ENCODE assay signal across 1 cellular context in genomic region chr6:118894425-118895240, GRCh38.
TF ChIP-seq lines count a peak whose summit lies in the region.

No MANE protein-coding gene starts in this region.

TF ChIP-seq in HepG2, 621 proteins besides CTCF, POLR2A, EP300 and RAD21 (continued from another document and continues in another):
- TF ChIP-seq EEA1 (CRISPR knock-in tag; IDR thresholded peaks at IDR 0.05; ENCODE audit: borderline replicate concordance) (peak; percentile 91), FOSL2 (CRISPR knock-in tag; IDR thresholded peaks at IDR 0.05) (no peak), ZNF747 (CRISPR knock-in tag; IDR thresholded peaks at IDR 0.05; ENCODE audit: borderline replicate concordance) (0 out of 2 replicates have a peak, but pooled peaks have one; percentile 8), ZBTB39 (CRISPR knock-in tag; IDR thresholded peaks at IDR 0.05) (no peak; the same call in 1 of the 2 replicates), MZF1 (CRISPR knock-in tag; IDR thresholded peaks at IDR 0.05; ENCODE audit: borderline replicate concordance) (no peak), MTA1 (CRISPR knock-in tag; IDR thresholded peaks at IDR 0.05; ENCODE audit: borderline replicate concordance) (peak; percentile 53; the same call in 1 of the 2 replicates), FOXM1 (CRISPR knock-in tag; IDR thresholded peaks at IDR 0.05) (no peak), ZNF597 (CRISPR knock-in tag; IDR thresholded peaks at IDR 0.05) (no peak), ARHGAP35 (CRISPR knock-in tag; IDR thresholded peaks at IDR 0.05; ENCODE audit: borderline replicate concordance) (0 out of 2 replicates have a peak, but pooled peaks have one; percentile 37), ZNF205 (CRISPR knock-in tag; IDR thresholded peaks at IDR 0.05) (0 out of 2 replicates have a peak, but pooled peaks have one; percentile 19), MAX (IDR thresholded peaks at IDR 0.05) (no peak; the same call in 1 of the 2 replicates), ZBTB37 (CRISPR knock-in tag; IDR thresholded peaks at IDR 0.05) (no peak; the same call in 1 of the 2 replicates), SSRP1 (CRISPR knock-in tag; IDR thresholded peaks at IDR 0.05) (0 out of 2 replicates have a peak, but pooled peaks have one; percentile 71), ATF3 (CRISPR knock-in tag; IDR thresholded peaks at IDR 0.05) (0 out of 2 replicates have a peak, but pooled peaks have one; percentile 44), SIX1 (CRISPR knock-in tag; IDR thresholded peaks at IDR 0.05; ENCODE audit: borderline replicate concordance) (no peak), ZNF83 (CRISPR knock-in tag; IDR thresholded peaks at IDR 0.05; ENCODE audit: borderline replicate concordance) (0 out of 2 replicates have a peak, but pooled peaks have one; percentile 22), ZNF788 (CRISPR knock-in tag; IDR thresholded peaks at IDR 0.05; ENCODE audit: borderline replicate concordance) (no peak), JARID2 (CRISPR knock-in tag; IDR thresholded peaks at IDR 0.05; ENCODE audit: insufficient replicate concordance) (no peak), TBP (CRISPR knock-in tag; IDR thresholded peaks at IDR 0.05) (0 out of 2 replicates have a peak, but pooled peaks have one; percentile 43), BHLHE40 (IDR thresholded peaks at IDR 0.05; ENCODE audit: low read length) (no peak), RAD51 (IDR thresholded peaks at IDR 0.05; ENCODE audit: borderline replicate concordance) (no peak), ATAD3A (CRISPR knock-in tag; IDR thresholded peaks at IDR 0.05) (no peak), GABPB1 (CRISPR knock-in tag; IDR thresholded peaks at IDR 0.05) (peak; percentile 52; the same call in 1 of the 2 replicates), CENPX (CRISPR knock-in tag; IDR thresholded peaks at IDR 0.05) (no peak), STAT6 (CRISPR knock-in tag; IDR thresholded peaks at IDR 0.05; ENCODE audit: borderline replicate concordance) (peak; percentile 45; the same call in 1 of the 2 replicates), CSRNP2 (CRISPR knock-in tag; conservative IDR thresholded peaks at IDR 0.05; ENCODE audit: low read depth) (0 out of 2 replicates have a peak, but pooled peaks have one; percentile 72), ZBTB20 (CRISPR knock-in tag; IDR thresholded peaks at IDR 0.05; ENCODE audit: borderline replicate concordance, low read depth) (no peak), MAFK (conservative IDR thresholded peaks at IDR 0.05 in 1 of 2, IDR thresholded peaks at IDR 0.05 in 1 of 2; ENCODE audit: low read length in 2 of 2) (no peak), ZNF512B (CRISPR knock-in tag; IDR thresholded peaks at IDR 0.05; ENCODE audit: borderline replicate concordance) (no peak), ZNF3 (CRISPR knock-in tag; IDR thresholded peaks at IDR 0.05) (no peak), ZNF496 (CRISPR knock-in tag; IDR thresholded peaks at IDR 0.05; ENCODE audit: insufficient replicate concordance) (no peak), ZNF691 (CRISPR knock-in tag; IDR thresholded peaks at IDR 0.05; ENCODE audit: borderline replicate concordance, low read depth) (peak; percentile 91), REXO4 (CRISPR knock-in tag; IDR thresholded peaks at IDR 0.05; ENCODE audit: borderline replicate concordance) (no peak; the same call in 1 of the 2 replicates), ZNF383 (CRISPR knock-in tag; IDR thresholded peaks at IDR 0.05; ENCODE audit: borderline replicate concordance) (no peak), ZNF10 (CRISPR knock-in tag; IDR thresholded peaks at IDR 0.05; ENCODE audit: borderline replicate concordance, low read depth) (no peak), SMC3 (IDR thresholded peaks at IDR 0.05; ENCODE audit: low read length) (no peak), ZNF781 (CRISPR knock-in tag; IDR thresholded peaks at IDR 0.05; ENCODE audit: borderline replicate concordance, not compliant biosample characterization) (no peak), PAWR (CRISPR knock-in tag; IDR thresholded peaks at IDR 0.05; ENCODE audit: borderline replicate concordance) (no peak), ZNF329 (CRISPR knock-in tag; IDR thresholded peaks at IDR 0.05; ENCODE audit: low read depth) (no peak), GZF1 (CRISPR knock-in tag; IDR thresholded peaks at IDR 0.05) (no peak; the same call in 1 of the 2 replicates), KDM5A (IDR thresholded peaks at IDR 0.05; ENCODE audit: borderline replicate concordance, low read length) (no peak; the same call in 1 of the 2 replicates), ZNF776 (CRISPR knock-in tag; IDR thresholded peaks at IDR 0.05) (no peak), MAZ (IDR thresholded peaks at IDR 0.05; ENCODE audit: borderline replicate concordance, low read depth, low read length) (no peak), MAZ (CRISPR knock-in tag; IDR thresholded peaks at IDR 0.05; ENCODE audit: low read depth) (peak; percentile 54; the same call in 1 of the 2 replicates), SATB2 (CRISPR knock-in tag; IDR thresholded peaks at IDR 0.05) (no peak), ZNF879 (CRISPR knock-in tag; IDR thresholded peaks at IDR 0.05) (0 out of 2 replicates have a peak, but pooled peaks have one; percentile 9), ADNP (CRISPR knock-in tag; IDR thresholded peaks at IDR 0.05) (no peak), PLRG1 (conservative IDR thresholded peaks at IDR 0.05) (no peak)
